Comparison of ENCODE assay signal across 1 cellular context in genomic region chrX:48468247-48468671, GRCh38.
TF ChIP-seq lines count a peak whose summit lies in the region.

No MANE protein-coding gene starts in this region.

TF ChIP-seq in WTC11, 78 proteins besides CTCF, POLR2A, EP300 and RAD21 (continued from another document):
- no peak for TF ChIP-seq FOXP4 (CRISPR knock-in tag; IDR thresholded peaks at IDR 0.05)
- no peak for TF ChIP-seq NFE2L1 (CRISPR knock-in tag; IDR thresholded peaks at IDR 0.05)
- TF ChIP-seq PRRX2 (CRISPR knock-in tag; IDR thresholded peaks at IDR 0.05), result no peak
- TF ChIP-seq MLX (CRISPR knock-in tag; IDR thresholded peaks at IDR 0.05), result no peak
- TF ChIP-seq ZBTB21 (CRISPR knock-in tag; IDR thresholded peaks at IDR 0.05; ENCODE audit: borderline replicate concordance), result no peak
- TF ChIP-seq SP1 (CRISPR knock-in tag; conservative IDR thresholded peaks at IDR 0.05), result no peak
- TF ChIP-seq ZSCAN18 (CRISPR knock-in tag; IDR thresholded peaks at IDR 0.05), result no peak
- TF ChIP-seq NFYB (CRISPR knock-in tag; conservative IDR thresholded peaks at IDR 0.05; ENCODE audit: low read depth), result no peak
- no peak for TF ChIP-seq ZNF671 (CRISPR knock-in tag; IDR thresholded peaks at IDR 0.05)
- no peak for TF ChIP-seq ATF2 (CRISPR knock-in tag; IDR thresholded peaks at IDR 0.05; ENCODE audit: borderline replicate concordance, low read depth)
TF ChIP-seq in WTC11: peak in this region for 0.
